In genomic region chr4:143091862-143092261, GRCh38 we compare ENCODE assay signal across 22 cellular contexts.
DNase-seq lines count a peak whose midpoint lies in the region; ATAC-seq, FAIRE-seq and TF ChIP-seq lines count a peak whose summit lies in the region.
"Had no signal": no experiment of that assay in that cellular context is flagged by ENCODE, and none has a peak within 500 bp of the region (broad histone marks: within the 10 kb centered on the region; RNA-seq: fewer than 3 reads in every experiment).

No MANE protein-coding gene starts in this region.

- no peak overlapping the region for H3K4me3 Mint-ChIP-seq in GM23338
- peak overlapping the region; percentile 37 for H3K4me3 Mint-ChIP-seq in WTC11
- H3K4me3 Mint-ChIP-seq: B cell; CD4-positive, alpha-beta T cell; CD8-positive, alpha-beta T cell had no signal

- no peaks in the 10 kb centered on the region for H3F3A ChIP-seq in GM23338 (replicated peaks; ENCODE audit: low read depth)

- POLR2A ChIA-PET in WTC11 (lab: Charles Lee) = no interaction called here

- H3K9me3 Mint-ChIP-seq in GM23338 (peaks cover 41% of the 10 kb centered on the region), WTC11 (peaks cover 42% of the 10 kb centered on the region)
- H3K9me3 Mint-ChIP-seq: CD4-positive, alpha-beta T cell; CD8-positive, alpha-beta T cell had no signal

- TF ChIP-seq CTCF in GM23338 (conservative IDR thresholded peaks at IDR 0.05; ENCODE audit: low read depth in 2 of 2) = no peak
- no peak for TF ChIP-seq CTCF in WTC11 (IDR thresholded peaks at IDR 0.05)
- no peak for TF ChIP-seq CTCF in kidney (IDR thresholded peaks at IDR 0.05; ENCODE audit: borderline replicate concordance, extremely low read depth, insufficient read depth)

- H3K4me3 ChIP-seq in GM23338 = peak overlapping the region; percentile 20; the same call in 1 of the 2 replicates
- H3K4me3 ChIP-seq in iPS-18a (ENCODE audit: low read length) = peak overlapping the region; percentile 27
- no peak overlapping the region for H3K4me3 ChIP-seq in kidney (ENCODE audit: low read length in 2 of 2)
- H3K4me3 ChIP-seq: A549; BLaER1 treated with 17β-estradiol and CSF1 and Interleukin-3, amounts not matched to agents 10 nM and 100 nM had no signal

- CTCF ChIA-PET in WTC11 (lab: Charles Lee) = interaction anchor here (0.8 kb wide), 1 partner anchor 242 kb away, joined by 3 read pairs; no protein-coding TSS in a partner anchor

- H3K4me1 ChIP-seq in GM23338 (ENCODE audit: insufficient read depth) = peaks cover 14% of the 10 kb centered on the region; the same call in 1 of the 2 replicates
- H3K4me1 ChIP-seq in iPS-18a (ENCODE audit: control insufficient read depth, low read depth, low read length) = peaks cover 8% of the 10 kb centered on the region
- no peaks in the 10 kb centered on the region for H3K4me1 ChIP-seq in kidney (ENCODE audit: control insufficient read depth in 1 of 2, insufficient read depth in 1 of 2, low read depth in 1 of 2, low read length in 2 of 2)
- H3K4me1 ChIP-seq: A549; BLaER1 treated with 17β-estradiol and CSF1 and Interleukin-3, amounts not matched to agents 10 nM and 100 nM had no signal

- H3K9ac ChIP-seq in iPS-18a (ENCODE audit: low read length) (no peak overlapping the region), kidney (ENCODE audit: low read length in 2 of 2) (no peak overlapping the region)
- H3K9ac ChIP-seq: BLaER1 treated with 17β-estradiol and CSF1 and Interleukin-3, amounts not matched to agents 10 nM and 100 nM had no signal

- H3K79me2 ChIP-seq in GM23338 (replicated peaks; ENCODE audit: insufficient read depth) = no peaks in the 10 kb centered on the region

- H3K27me3 Mint-ChIP-seq in GM23338 (ENCODE audit: insufficient read depth, low read depth, poor library complexity) (no peaks in the 10 kb centered on the region), WTC11 (ENCODE audit: low read depth) (peaks cover 8% of the 10 kb centered on the region; the same call in 1 of the 2 replicates)
- H3K27me3 Mint-ChIP-seq: B cell; CD4-positive, alpha-beta T cell had no signal

- intact Hi-C loops in kidney (cut with DNase I) = no loop called here

- DNase-seq in GM23338 (ENCODE audit: low spot score) = no peak
- no peak for DNase-seq in WTC11 (ENCODE audit: low spot score)
- no peak for DNase-seq in NCI-H1417 (lab: John Stamatoyannopoulos, UW)
- no peak for DNase-seq in kidney
- DNase-seq: AML-193; Caco-2; Calu3; CD4-positive, alpha-beta T cell; CD8-positive, alpha-beta T cell; DMS79 treated with DMSO at 0.1 percent for 48 hours; GF-D8 had no signal

- H2AFZ ChIP-seq in GM23338 = no peak overlapping the region

- H3K36me3 ChIP-seq in GM23338 (ENCODE audit: insufficient read depth) (peaks cover 14% of the 10 kb centered on the region), iPS-18a (ENCODE audit: control insufficient read depth, low read depth, low read length) (no peaks in the 10 kb centered on the region), kidney (ENCODE audit: control insufficient read depth in 1 of 2, insufficient read depth in 2 of 2, low read length in 2 of 2) (no peaks in the 10 kb centered on the region)
- H3K36me3 ChIP-seq: BLaER1 treated with 17β-estradiol and CSF1 and Interleukin-3, amounts not matched to agents 10 nM and 100 nM had no signal

- H3K36me3 Mint-ChIP-seq in GM23338 (ENCODE audit: low read depth) (peaks cover 36% of the 10 kb centered on the region), WTC11 (peaks cover 42% of the 10 kb centered on the region)
- H3K36me3 Mint-ChIP-seq: CD8-positive, alpha-beta T cell had no signal

- H3K27ac ChIP-seq in GM23338 (ENCODE audit: low read depth) (peak overlapping the region; percentile 74), iPS-18a (ENCODE audit: low read length) (no peak overlapping the region), kidney (ENCODE audit: low read depth in 2 of 2, low read length in 2 of 2) (no peak overlapping the region)
- H3K27ac ChIP-seq: 22Rv1; A549; BLaER1 treated with 17β-estradiol and CSF1 and Interleukin-3, amounts not matched to agents 10 nM and 100 nM; C4-2B had no signal

- no peak overlapping the region; the same call in 1 of the 2 replicates for H3K27ac Mint-ChIP-seq in GM23338
- H3K27ac Mint-ChIP-seq in WTC11 = 0 out of 2 replicates have a peak overlapping the region, but pooled peaks have one; percentile 17
- H3K27ac Mint-ChIP-seq: B cell; CD4-positive, alpha-beta T cell; CD8-positive, alpha-beta T cell had no signal

- H4K20me1 ChIP-seq in GM23338 (replicated peaks; ENCODE audit: insufficient read depth) = no peaks in the 10 kb centered on the region
- H4K20me1 ChIP-seq: BLaER1 treated with 17β-estradiol and CSF1 and Interleukin-3, amounts not matched to agents 10 nM and 100 nM had no signal

- 0 out of 2 replicates have a peak, but pooled peaks cover 3% of the 10 kb centered on the region for H3K9me2 ChIP-seq in GM23338 (ENCODE audit: insufficient read depth)

- peak overlapping the region; percentile 35 for H3K4me2 ChIP-seq in GM23338
- H3K4me2 ChIP-seq: A549; BLaER1 treated with 17β-estradiol and CSF1 and Interleukin-3, amounts not matched to agents 10 nM and 100 nM had no signal

- no peaks in the 10 kb centered on the region for H3K27me3 ChIP-seq in GM23338 (ENCODE audit: insufficient read depth)
- H3K27me3 ChIP-seq in iPS-18a (ENCODE audit: control insufficient read depth, insufficient read depth, low read length) = no peaks in the 10 kb centered on the region
- H3K27me3 ChIP-seq: BLaER1 treated with 17β-estradiol and CSF1 and Interleukin-3, amounts not matched to agents 10 nM and 100 nM had no signal

- H3K9me3 ChIP-seq in iPS-18a (ENCODE audit: control insufficient read depth, low read depth, low read length) (peaks cover 2% of the 10 kb centered on the region), kidney (ENCODE audit: control insufficient read depth in 1 of 2, low read length in 2 of 2) (no peaks in the 10 kb centered on the region)
- H3K9me3 ChIP-seq: A549 had no signal

- H3K4me1 Mint-ChIP-seq in GM23338 (peaks cover 13% of the 10 kb centered on the region; the same call in 2 of the 3 replicates), WTC11 (peaks cover 31% of the 10 kb centered on the region)
- H3K4me1 Mint-ChIP-seq: B cell had no signal

- ATAC-seq in GM23338 (no peak), WTC11 (no peak), HG02798 (IDR thresholded peaks at IDR 0.05; ENCODE audit: poor library complexity, unreplicated experiment) (no peak)
- ATAC-seq: A549; CD8-positive, alpha-beta T cell had no signal

- no peak for FAIRE-seq in kidney (lab: Jason Lieb, UNC)
- FAIRE-seq: A549, D721Med, G401.6, GM12891, GM19239 had no signal

TF ChIP-seq in GM23338, 12 proteins besides CTCF, POLR2A, EP300 and RAD21 (continues in another document):
- peak; percentile 76 for TF ChIP-seq NANOG (IDR thresholded peaks at IDR 0.05; ENCODE audit: borderline replicate concordance)

TF ChIP-seq in WTC11, 78 proteins besides CTCF, POLR2A, EP300 and RAD21:
- TF ChIP-seq ZNF423 (CRISPR knock-in tag; IDR thresholded peaks at IDR 0.05) (no peak), EMX1 (CRISPR knock-in tag; IDR thresholded peaks at IDR 0.05) (no peak), HMGA2 (CRISPR knock-in tag; IDR thresholded peaks at IDR 0.05) (no peak), PRRX2 (CRISPR knock-in tag; IDR thresholded peaks at IDR 0.05) (no peak), ZNF396 (CRISPR knock-in tag; IDR thresholded peaks at IDR 0.05; ENCODE audit: borderline replicate concordance) (no peak), TEAD4 (CRISPR knock-in tag; IDR thresholded peaks at IDR 0.05) (no peak), SOX15 (CRISPR knock-in tag; IDR thresholded peaks at IDR 0.05) (no peak), ZSCAN18 (CRISPR knock-in tag; IDR thresholded peaks at IDR 0.05) (no peak)
- TF ChIP-seq, protein P1, sequence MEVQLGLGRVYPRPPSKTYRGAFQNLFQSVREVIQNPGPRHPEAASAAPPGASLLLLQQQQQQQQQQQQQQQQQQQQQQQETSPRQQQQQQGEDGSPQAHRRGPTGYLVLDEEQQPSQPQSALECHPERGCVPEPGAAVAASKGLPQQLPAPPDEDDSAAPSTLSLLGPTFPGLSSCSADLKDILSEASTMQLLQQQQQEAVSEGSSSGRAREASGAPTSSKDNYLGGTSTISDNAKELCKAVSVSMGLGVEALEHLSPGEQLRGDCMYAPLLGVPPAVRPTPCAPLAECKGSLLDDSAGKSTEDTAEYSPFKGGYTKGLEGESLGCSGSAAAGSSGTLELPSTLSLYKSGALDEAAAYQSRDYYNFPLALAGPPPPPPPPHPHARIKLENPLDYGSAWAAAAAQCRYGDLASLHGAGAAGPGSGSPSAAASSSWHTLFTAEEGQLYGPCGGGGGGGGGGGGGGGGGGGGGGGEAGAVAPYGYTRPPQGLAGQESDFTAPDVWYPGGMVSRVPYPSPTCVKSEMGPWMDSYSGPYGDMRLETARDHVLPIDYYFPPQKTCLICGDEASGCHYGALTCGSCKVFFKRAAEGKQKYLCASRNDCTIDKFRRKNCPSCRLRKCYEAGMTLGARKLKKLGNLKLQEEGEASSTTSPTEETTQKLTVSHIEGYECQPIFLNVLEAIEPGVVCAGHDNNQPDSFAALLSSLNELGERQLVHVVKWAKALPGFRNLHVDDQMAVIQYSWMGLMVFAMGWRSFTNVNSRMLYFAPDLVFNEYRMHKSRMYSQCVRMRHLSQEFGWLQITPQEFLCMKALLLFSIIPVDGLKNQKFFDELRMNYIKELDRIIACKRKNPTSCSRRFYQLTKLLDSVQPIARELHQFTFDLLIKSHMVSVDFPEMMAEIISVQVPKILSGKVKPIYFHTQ (CRISPR knock-in tag; IDR thresholded peaks at IDR 0.05) = no peak
- TF ChIP-seq, protein P2, sequence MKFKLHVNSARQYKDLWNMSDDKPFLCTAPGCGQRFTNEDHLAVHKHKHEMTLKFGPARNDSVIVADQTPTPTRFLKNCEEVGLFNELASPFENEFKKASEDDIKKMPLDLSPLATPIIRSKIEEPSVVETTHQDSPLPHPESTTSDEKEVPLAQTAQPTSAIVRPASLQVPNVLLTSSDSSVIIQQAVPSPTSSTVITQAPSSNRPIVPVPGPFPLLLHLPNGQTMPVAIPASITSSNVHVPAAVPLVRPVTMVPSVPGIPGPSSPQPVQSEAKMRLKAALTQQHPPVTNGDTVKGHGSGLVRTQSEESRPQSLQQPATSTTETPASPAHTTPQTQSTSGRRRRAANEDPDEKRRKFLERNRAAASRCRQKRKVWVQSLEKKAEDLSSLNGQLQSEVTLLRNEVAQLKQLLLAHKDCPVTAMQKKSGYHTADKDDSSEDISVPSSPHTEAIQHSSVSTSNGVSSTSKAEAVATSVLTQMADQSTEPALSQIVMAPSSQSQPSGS (CRISPR knock-in tag; IDR thresholded peaks at IDR 0.05; ENCODE audit: borderline replicate concordance, low read depth) = no peak

Comparison
In these comparisons a context has a peak if more than half of its experiments do, and no peak if none do; other contexts are left out.
1. H3K4me3 ChIP-seq: peak in GM23338 (single experiment) and iPS-18a (single experiment); none in kidney (0 of 2).